Comparison of ENCODE assay signal across 8 cellular contexts in genomic region chr14:105490572-105491365, GRCh38. TPM values are rescaled to one million over a fixed set of nuclear protein-coding genes. Genes with fewer than 3 reads are reported as not detected.
DNase-seq lines count a peak whose midpoint lies in the region; ATAC-seq and TF ChIP-seq lines count a peak whose summit lies in the region.

TEDC1 (plus strand) TSS chr14:105491246; CDS start chr14:105491376, 130 bp downstream.

- ATAC-seq in HG02763 (IDR thresholded peaks at IDR 0.05; ENCODE audit: unreplicated experiment) = peak; percentile 70

- peak within 1 kb of the TSS; percentile 91 to 97 (median 92) for H3K27ac ChIP-seq in thyroid gland

- H3K9me3 Mint-ChIP-seq in osteocyte (ENCODE audit: unreplicated experiment) = no peaks in the 10 kb centered on the region

- DNase-seq in NCI-H1417 (lab: John Stamatoyannopoulos, UW) (peak; percentile 99 to 100 (median 100)), SW 1271 (lab: John Stamatoyannopoulos, UW) (peak; percentile 99), head of caudate nucleus (peak; percentile 98 to 100 (median 100)), osteocyte (ENCODE audit: extremely low spot score, unreplicated experiment) (peak; percentile 100), thyroid gland (peak; percentile 100)
- DNase-seq in activated naive CD8-positive, alpha-beta T cell treated with anti-CD3 and anti-CD28 coated beads, Interleukin-2, amount 50 U/mL, for 16 hours (ENCODE audit: low read depth, low spot score) = peak; percentile 98

- TF ChIP-seq POLR2A in thyroid gland (IDR thresholded peaks at IDR 0.05) = peak; percentile 32 to 67

- peak; percentile 89 for TF ChIP-seq CTCF in GM12874 (IDR thresholded peaks at IDR 0.05; ENCODE audit: insufficient read depth, low read depth, low read length)
- TF ChIP-seq CTCF in osteocyte (IDR thresholded peaks at IDR 0.05) = peak; percentile 94
- TF ChIP-seq CTCF in thyroid gland (IDR thresholded peaks at IDR 0.05) = peak; percentile 20 to 99 (median 86)

- H3K4me1 Mint-ChIP-seq in osteocyte (ENCODE audit: unreplicated experiment) = peaks cover 20% of the 10 kb centered on the region

- H3K36me3 ChIP-seq in thyroid gland = no peaks in the 10 kb centered on the region

- no peaks in the 10 kb centered on the region for H3K36me3 Mint-ChIP-seq in osteocyte (ENCODE audit: unreplicated experiment)

- intact Hi-C loops in head of caudate nucleus (cut with DNase I) (loop anchor here (5.0 kb wide), 1 partner anchor 37 kb away; the partner anchor contains the start of gene TMEM121), thyroid gland (cut with DNase I) (loop anchor here (5.0 kb wide), 2 partner anchors 43 to 178 kb away; partner anchors contain the start of gene PACS2)

- H3K27me3 Mint-ChIP-seq in osteocyte (ENCODE audit: unreplicated experiment) = no peaks in the 10 kb centered on the region

- H3K4me3 Mint-ChIP-seq in osteocyte (ENCODE audit: unreplicated experiment) = peak within 1 kb of the TSS; percentile 71

- H3K4me1 ChIP-seq in thyroid gland = peaks cover 36 to 44% of the 10 kb centered on the region in 2 donors

- H3K27me3 ChIP-seq in thyroid gland = no peaks in the 10 kb centered on the region

- H3K4me3 ChIP-seq in thyroid gland (replicated peaks in 1 of 3) = peak within 1 kb of the TSS; percentile 4 to 64 (median 58)

- no peaks in the 10 kb centered on the region for H3K9me3 ChIP-seq in thyroid gland

- H3K27ac Mint-ChIP-seq in osteocyte (ENCODE audit: unreplicated experiment) = peak within 1 kb of the TSS; percentile 91

- WGBS in thyroid gland, 2 donors = 0% methylated on average over 28 of the region's 94 CpGs; no CpG with 5 or more reads in 1 of the 2 donors

RNA-seq across cellular contexts. Expression of gene TEDC1, which starts in this region (rescaled TPM):
- total RNA-seq in osteocyte = 8.4 and 11.0 TPM in 2 replicates
- total RNA-seq in thyroid gland = 10 to 100 TPM in 2 of 4 donors, 1 to 10 TPM in 2; 3.4 to 13.9 (median 8.5) TPM

Comparison
In these comparisons a context has a peak if more than half of its experiments do, and no peak if none do; other contexts are left out.
1. Peak in every context shown above with its lines: DNase-seq, ATAC-seq, H3K4me3 ChIP-seq and H3K27ac ChIP-seq.